ENCODE assay signal across 9 cellular contexts in the genomic region with DNA sequence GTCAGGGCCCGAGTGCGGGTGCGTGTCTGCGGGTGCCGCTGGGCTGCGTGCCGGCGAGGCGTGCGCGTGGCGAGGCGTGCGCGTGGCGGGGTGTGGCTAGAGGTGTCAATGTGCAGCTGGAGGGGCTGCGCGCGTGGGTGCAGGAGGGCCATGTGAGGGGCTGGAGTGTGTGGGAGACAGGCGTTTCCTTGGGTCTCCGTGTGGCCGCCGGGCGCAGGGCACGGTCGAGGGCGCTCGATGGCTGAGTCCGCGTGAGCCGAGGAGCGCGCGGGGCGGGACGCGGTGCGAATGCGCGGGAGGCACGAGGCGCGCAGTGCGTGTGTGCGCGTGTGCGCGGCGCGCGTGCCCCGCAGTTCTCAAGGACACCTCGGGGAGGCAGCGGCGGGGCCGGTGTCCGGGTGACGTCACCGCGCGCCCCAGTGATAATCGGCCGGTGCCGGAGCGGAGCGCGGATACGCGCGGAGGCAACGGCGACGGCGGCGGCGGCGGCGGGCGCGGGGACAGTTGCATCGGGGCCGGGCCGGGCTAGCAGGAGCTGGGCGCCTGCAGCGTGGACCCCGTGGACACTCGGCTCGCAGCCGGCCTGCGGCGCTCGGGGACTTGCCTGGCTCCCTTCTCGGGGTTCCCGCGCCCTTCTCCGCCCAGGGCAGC. TPM values are rescaled to one million over a fixed set of nuclear protein-coding genes. Genes with fewer than 3 reads are reported as not detected.
DNase-seq lines count a peak whose midpoint lies in the region; ATAC-seq, FAIRE-seq and TF ChIP-seq lines count a peak whose summit lies in the region.
"Had no signal": no experiment of that assay in that cellular context is flagged by ENCODE, and none has a peak within 500 bp of the region (broad histone marks: within the 10 kb centered on the region; RNA-seq: fewer than 3 reads in every experiment).

No MANE protein-coding gene starts in this region.

- H3K4me1 Mint-ChIP-seq in activated CD4-positive, alpha-beta memory T cell treated with anti-CD3 and anti-CD28 coated beads, Interleukin-2, amount 10 ng/mL, durations not matched to agents 7 days and 5 days: peaks cover 7% of the 10 kb centered on the region

- peak overlapping the region; percentile 4 for H3K4me3 Mint-ChIP-seq in activated CD4-positive, alpha-beta memory T cell treated with anti-CD3 and anti-CD28 coated beads, Interleukin-2, amount 10 ng/mL, durations not matched to agents 7 days and 5 days

- TF ChIP-seq CTCF in D721Med (IDR thresholded peaks at IDR 0.05; ENCODE audit: insufficient read depth, missing control alignments): no peak

- no peak overlapping the region for H3K27ac Mint-ChIP-seq in activated CD4-positive, alpha-beta memory T cell treated with anti-CD3 and anti-CD28 coated beads, Interleukin-2, amount 10 ng/mL, durations not matched to agents 7 days and 5 days

- no peak for FAIRE-seq in D721Med (lab: Jason Lieb, UNC)
- FAIRE-seq: HTR-8/SVneo had no signal

- H3K27me3 Mint-ChIP-seq in activated CD4-positive, alpha-beta memory T cell treated with anti-CD3 and anti-CD28 coated beads, Interleukin-2, amount 10 ng/mL, durations not matched to agents 7 days and 5 days: peaks cover 44% of the 10 kb centered on the region

- H3K9me3 Mint-ChIP-seq in activated CD4-positive, alpha-beta memory T cell treated with anti-CD3 and anti-CD28 coated beads, Interleukin-2, amount 10 ng/mL, durations not matched to agents 7 days and 5 days: no peaks in the 10 kb centered on the region

- POLR2A ChIA-PET in activated CD4-positive, alpha-beta memory T cell treated with anti-CD3 and anti-CD28 coated beads, Interleukin-2, amount 10 ng/mL, durations not matched to agents 7 days and 5 days (lab: Charles Lee): no interaction called here

- peaks cover 3% of the 10 kb centered on the region for H3K36me3 Mint-ChIP-seq in activated CD4-positive, alpha-beta memory T cell treated with anti-CD3 and anti-CD28 coated beads, Interleukin-2, amount 10 ng/mL, durations not matched to agents 7 days and 5 days (ENCODE audit: low read depth)

- no peak for ATAC-seq in GM18858 (IDR thresholded peaks at IDR 0.05; ENCODE audit: unreplicated experiment)

- intact Hi-C loops in head of caudate nucleus (cut with DNase I): no loop called here

- DNase-seq in SHP77 (lab: John Stamatoyannopoulos, UW) (peak; percentile 21 to 52), SHP77 treated with DMSO at 0.1 percent for 48 hours (lab: John Stamatoyannopoulos, UW) (no peak), head of caudate nucleus (peak; percentile 50 to 91 (median 78)), NCI-H2029 treated with DMSO at 0.1 percent for 48 hours (lab: John Stamatoyannopoulos, UW) (no peak), D721Med (ENCODE audit: insufficient read length, low spot score) (no peak)
- no peak for DNase-seq in activated CD4-positive, alpha-beta memory T cell treated with anti-CD3 and anti-CD28 coated beads, Interleukin-2, amount 10 ng/mL, durations not matched to agents 7 days and 5 days
- peak; percentile 36 for DNase-seq in stimulated activated CD4-positive, alpha-beta T cell treated with anti-CD3 and anti-CD28 coated beads, Interleukin-4, amount 100 ng/mL, for 1 hour

- CTCF ChIA-PET in activated CD4-positive, alpha-beta memory T cell treated with anti-CD3 and anti-CD28 coated beads, Interleukin-2, amount 10 ng/mL, durations not matched to agents 7 days and 5 days (lab: Charles Lee): no interaction called here

RNA-seq across cellular contexts. Expression of gene YTHDF1, which starts 38.7 kb away (rescaled TPM):
- 10 to 100 TPM; 36.1 to 36.8 TPM for total RNA-seq in activated CD4-positive, alpha-beta memory T cell treated with anti-CD3 and anti-CD28 coated beads, Interleukin-2, amount 10 ng/mL, durations not matched to agents 7 days and 5 days

RNA-seq across cellular contexts. Expression of gene BIRC7, which starts 58.4 kb away (rescaled TPM):
- not detected for total RNA-seq in activated CD4-positive, alpha-beta memory T cell treated with anti-CD3 and anti-CD28 coated beads, Interleukin-2, amount 10 ng/mL, durations not matched to agents 7 days and 5 days

Comparison
In these comparisons a context has a peak if more than half of its experiments do, and no peak if none do; other contexts are left out.
1. DNase-seq: peak in SHP77 (2 of 2), head of caudate nucleus (42 of 42) and stimulated activated CD4-positive, alpha-beta T cell treated with anti-CD3 and anti-CD28 coated beads, Interleukin-4, amount 100 ng/mL, for 1 hour (single experiment); none in SHP77 treated with DMSO at 0.1 percent for 48 hours (single experiment), activated CD4-positive, alpha-beta memory T cell treated with anti-CD3 and anti-CD28 coated beads, Interleukin-2, amount 10 ng/mL, durations not matched to agents 7 days and 5 days (single experiment), NCI-H2029 treated with DMSO at 0.1 percent for 48 hours (single experiment) and D721Med (single experiment).